28 cellular contexts compared by ENCODE assay signal in the genomic region with DNA sequence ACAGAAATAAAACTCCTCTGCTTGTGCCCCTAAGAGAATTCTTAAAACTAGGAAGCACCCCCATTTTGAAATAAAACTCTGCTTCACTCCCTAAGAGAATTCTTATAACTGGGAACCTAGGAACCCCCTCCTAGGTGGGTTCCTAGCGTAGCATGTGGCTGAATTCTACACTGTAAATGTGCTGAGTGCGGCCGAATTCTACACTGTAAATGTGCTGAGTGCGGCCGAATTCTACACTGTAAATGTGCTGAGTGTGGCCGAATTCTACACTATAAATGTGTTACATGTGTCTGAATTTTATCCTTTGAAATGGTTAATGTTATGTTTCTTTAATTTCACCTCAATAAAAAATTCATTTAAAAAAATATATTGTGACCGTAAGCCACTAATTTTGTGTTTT.
"Had no signal": no experiment of that assay in that cellular context is flagged by ENCODE, and none has a peak within 500 bp of the region (broad histone marks: within the 10 kb centered on the region; RNA-seq: fewer than 3 reads in every experiment).

No MANE protein-coding gene starts in this region.

- ATAC-seq: left colon; left lung; lower lobe of right lung; naive thymus-derived CD8-positive, alpha-beta T cell; sciatic nerve; stimulated activated memory B cell treated with anti-CD40 and anti-IgM and Interleukin-4, amounts not matched to agents 10 μg/mL and 1 μg/mL and 100 μg/mL, for 72 hours; stimulated activated naive CD8-positive, alpha-beta T cell treated with anti-CD3 and anti-CD28 coated beads, Interleukin-15, amount 100 ng/mL, for 72 hours had no signal

- FAIRE-seq: kidney had no signal

- H2AFZ ChIP-seq: hepatocyte, neural progenitor cell had no signal

- H3K79me2 ChIP-seq: hepatocyte had no signal

- H3K27me3 ChIP-seq: hepatocyte, neural progenitor cell, right atrium auricular region, tibial nerve, upper lobe of left lung, vagina had no signal

- H3K9me3 Mint-ChIP-seq: naive thymus-derived CD8-positive, alpha-beta T cell; neural progenitor cell; stimulated activated memory B cell treated with anti-CD40 and anti-IgM and Interleukin-4, amounts not matched to agents 10 μg/mL and 1 μg/mL and 100 μg/mL, for 72 hours; stimulated activated naive CD8-positive, alpha-beta T cell treated with anti-CD3 and anti-CD28 coated beads, Interleukin-15, amount 100 ng/mL, for 72 hours had no signal

- H3K36me3 ChIP-seq: heart right ventricle, left lung, lower lobe of right lung, neural progenitor cell, neutrophil, right atrium auricular region, tibial nerve, upper lobe of left lung, vagina had no signal

- DNase-seq: kidney; left colon; left lung; lower lobe of right lung; mammary epithelial cell; mesenchymal stem cell; naive thymus-derived CD8-positive, alpha-beta T cell; nephron progenitor cell; occipital lobe; stimulated activated CD4-positive, alpha-beta T cell treated with anti-CD3 and anti-CD28 coated beads, Interleukin-12 subunit alpha, Interleukin-12 subunit beta, amount 100 ng/mL, for 4 hours; stimulated activated CD4-positive, alpha-beta T cell treated with anti-CD3 and anti-CD28 coated beads, Interleukin-15, amount 100 ng/mL, for 24 hours; stimulated activated CD4-positive, alpha-beta T cell treated with anti-CD3 and anti-CD28 coated beads, Interleukin-2, amount 100 ng/mL, for 24 hours; stimulated activated CD4-positive, alpha-beta T cell treated with anti-CD3 and anti-CD28 coated beads, Interleukin-4, amount 100 ng/mL, for 24 hours; stimulated activated CD8-positive, alpha-beta memory T cell treated with anti-CD3 and anti-CD28 coated beads, Interleukin-4, amount 100 ng/mL, for 48 hours; stimulated activated naive CD4-positive, alpha-beta T cell treated with Interleukin-2 at 50 U/mL for 16 hours; stimulated activated naive CD8-positive, alpha-beta T cell treated with anti-CD3 and anti-CD28 coated beads, Interleukin-15, amount 100 ng/mL, for 72 hours; upper lobe of left lung had no signal

- H3K36me3 Mint-ChIP-seq: neural progenitor cell; stimulated activated memory B cell treated with anti-CD40 and anti-IgM and Interleukin-4, amounts not matched to agents 10 μg/mL and 1 μg/mL and 100 μg/mL, for 72 hours had no signal

- H3K4me2 ChIP-seq: hepatocyte, neural progenitor cell had no signal

- H3K4me3 Mint-ChIP-seq: naive thymus-derived CD8-positive, alpha-beta T cell; nephron progenitor cell; neural progenitor cell; stimulated activated memory B cell treated with anti-CD40 and anti-IgM and Interleukin-4, amounts not matched to agents 10 μg/mL and 1 μg/mL and 100 μg/mL, for 72 hours; stimulated activated naive CD8-positive, alpha-beta T cell treated with anti-CD3 and anti-CD28 coated beads, Interleukin-15, amount 100 ng/mL, for 72 hours had no signal

- H3K27ac ChIP-seq: heart right ventricle, hepatocyte, left lung, lower lobe of right lung, neural progenitor cell, neutrophil, right atrium auricular region, skin epidermis, tibial nerve, upper lobe of left lung, vagina had no signal

- H3K4me1 Mint-ChIP-seq: stimulated activated naive CD8-positive, alpha-beta T cell treated with anti-CD3 and anti-CD28 coated beads, Interleukin-15, amount 100 ng/mL, for 72 hours had no signal

- H3K4me1 ChIP-seq: left lung, lower lobe of right lung, right atrium auricular region, tibial nerve, upper lobe of left lung, vagina had no signal

- H3K27ac Mint-ChIP-seq: nephron progenitor cell; neural progenitor cell; progenitor cell of endocrine pancreas; stimulated activated memory B cell treated with anti-CD40 and anti-IgM and Interleukin-4, amounts not matched to agents 10 μg/mL and 1 μg/mL and 100 μg/mL, for 72 hours; stimulated activated naive CD8-positive, alpha-beta T cell treated with anti-CD3 and anti-CD28 coated beads, Interleukin-15, amount 100 ng/mL, for 72 hours had no signal

- H3K9ac ChIP-seq: neural progenitor cell had no signal

- H3K9me3 ChIP-seq: heart right ventricle, left lung, lower lobe of right lung, neutrophil, right atrium auricular region, tibial nerve, upper lobe of left lung, vagina had no signal

- H3K4me3 ChIP-seq: heart right ventricle, hepatocyte, left lung, lower lobe of right lung, neural progenitor cell, right atrium auricular region, skin epidermis, tibial nerve, upper lobe of left lung, vagina had no signal
